In the genomic region with DNA sequence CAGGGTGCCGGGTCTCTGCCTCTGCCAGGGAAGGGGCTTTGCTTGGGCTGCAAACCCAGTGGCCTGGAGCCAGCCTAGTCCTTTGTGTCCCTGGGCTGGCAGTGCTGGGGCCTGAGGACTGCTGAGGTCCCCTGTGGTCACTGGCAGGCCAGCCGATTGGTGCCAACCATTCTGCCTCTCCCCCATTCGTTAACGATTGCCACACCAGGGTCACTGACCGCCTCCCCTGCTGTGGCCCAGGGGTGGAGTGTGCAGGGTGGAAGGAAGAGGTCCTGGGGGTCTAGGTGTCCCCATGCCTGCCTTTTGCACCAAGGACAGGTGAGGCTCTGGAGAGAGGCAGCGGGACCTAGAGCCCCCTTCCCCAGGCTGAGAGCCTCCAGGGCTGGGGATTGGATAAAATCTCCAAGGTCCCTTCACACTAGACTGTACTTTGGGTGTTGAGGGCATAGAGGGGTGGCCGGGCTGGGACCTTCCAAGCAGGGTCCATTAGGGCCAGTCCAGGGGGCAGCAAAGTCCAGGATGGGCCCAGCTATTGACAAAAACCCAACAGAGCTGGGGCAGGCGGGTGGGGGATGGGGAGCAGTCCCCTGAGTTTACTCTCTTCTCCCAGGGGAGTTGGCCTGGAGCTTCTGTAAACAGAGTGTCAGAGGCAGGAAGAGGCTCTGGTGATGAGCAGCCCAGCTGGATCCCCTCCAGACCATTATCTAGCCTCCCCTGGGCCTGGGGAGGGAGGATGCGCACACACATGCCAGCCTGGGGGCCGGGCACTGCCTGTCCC, we compare ENCODE assay signal across 8 cellular contexts. TPM values are rescaled to one million over a fixed set of nuclear protein-coding genes. Genes with fewer than 3 reads are reported as not detected.
A peak's percentile ranks its signal among the peaks of the same experiment; 100 is the strongest.
DNase-seq lines count a peak whose midpoint lies in the region; ATAC-seq and TF ChIP-seq lines count a peak whose summit lies in the region.

No MANE protein-coding gene starts in this region.

- ATAC-seq in HG02840 (IDR thresholded peaks at IDR 0.05; ENCODE audit: low FRiP score, unreplicated experiment) (no peak), HG03442 (IDR thresholded peaks at IDR 0.05; ENCODE audit: unreplicated experiment) (no peak)

- peak overlapping the region; percentile 79 for H3K27ac Mint-ChIP-seq in activated T-cell treated with anti-CD3 and anti-CD28 coated beads, Interleukin-2, amount 50 U/mL, for 24 hours
- peak overlapping the region; percentile 67 for H3K27ac Mint-ChIP-seq in progenitor cell of endocrine pancreas

- peak overlapping the region; percentile 73 for H3K4me3 Mint-ChIP-seq in activated T-cell treated with anti-CD3 and anti-CD28 coated beads, Interleukin-2, amount 50 U/mL, for 24 hours
- H3K4me3 Mint-ChIP-seq in progenitor cell of endocrine pancreas (ENCODE audit: low read depth), result peak overlapping the region; percentile 75

- H3K36me3 Mint-ChIP-seq in activated T-cell treated with anti-CD3 and anti-CD28 coated beads, Interleukin-2, amount 50 U/mL, for 24 hours (ENCODE audit: low read depth), result peaks cover 2% of the 10 kb centered on the region
- H3K36me3 Mint-ChIP-seq in progenitor cell of endocrine pancreas (ENCODE audit: insufficient read depth), result no peaks in the 10 kb centered on the region

- no peaks in the 10 kb centered on the region for H3K27me3 Mint-ChIP-seq in activated T-cell treated with anti-CD3 and anti-CD28 coated beads, Interleukin-2, amount 50 U/mL, for 24 hours
- H3K27me3 Mint-ChIP-seq in progenitor cell of endocrine pancreas, result no peaks in the 10 kb centered on the region

- DNase-seq in activated T-cell treated with anti-CD3 and anti-CD28 coated beads, Interleukin-2, amount 50 U/mL, for 24 hours, result no peak
- no peak for DNase-seq in activated T-cell treated with anti-CD3 and anti-CD28 coated beads, Interleukin-2, amount 50 U/mL, for 1 hour
- peak; percentile 43 for DNase-seq in SHP77 treated with DMSO at 0.1 percent for 48 hours (lab: John Stamatoyannopoulos, UW)
- DNase-seq in fibroblast of pulmonary artery (ENCODE audit: low read depth), result peak; percentile 56
- DNase-seq in progenitor cell of endocrine pancreas (ENCODE audit: low spot score, unreplicated experiment), result no peak
- no peak for DNase-seq in LoVo (ENCODE audit: low spot score)

- peaks cover 16% of the 10 kb centered on the region for H3K4me1 Mint-ChIP-seq in activated T-cell treated with anti-CD3 and anti-CD28 coated beads, Interleukin-2, amount 50 U/mL, for 24 hours (ENCODE audit: low read depth)
- peaks cover 21% of the 10 kb centered on the region for H3K4me1 Mint-ChIP-seq in progenitor cell of endocrine pancreas (ENCODE audit: low read depth)

- peak overlapping the region; percentile 97 for H3K4me3 ChIP-seq in fibroblast of pulmonary artery (replicated peaks; ENCODE audit: low read depth, low read length)

- H3K9me3 Mint-ChIP-seq in activated T-cell treated with anti-CD3 and anti-CD28 coated beads, Interleukin-2, amount 50 U/mL, for 24 hours, result no peaks in the 10 kb centered on the region
- H3K9me3 Mint-ChIP-seq in progenitor cell of endocrine pancreas (ENCODE audit: low read depth), result no peaks in the 10 kb centered on the region

- TF ChIP-seq CTCF in fibroblast of pulmonary artery (IDR thresholded peaks at IDR 0.05; ENCODE audit: low read length, missing control alignments), result no peak
- no peak for TF ChIP-seq CTCF in progenitor cell of endocrine pancreas (IDR thresholded peaks at IDR 0.05; ENCODE audit: unreplicated experiment)

RNA-seq across cellular contexts. Expression of a gene that starts 1.1 kb away (rescaled TPM):
- 3.8 and 4.0 TPM in 2 replicates for total RNA-seq in progenitor cell of endocrine pancreas

RNA-seq across cellular contexts. Expression of a gene that starts 21.6 kb away (rescaled TPM):
- total RNA-seq in progenitor cell of endocrine pancreas, result 33.5 and 36.7 TPM in 2 replicates

RNA-seq across cellular contexts. Expression of a gene that starts 43.6 kb away (rescaled TPM):
- total RNA-seq in progenitor cell of endocrine pancreas, result 25.7 and 35.2 TPM in 2 replicates

RNA-seq across cellular contexts. Expression of a gene that starts 52.9 kb away (rescaled TPM):
- 38.8 and 42.3 TPM in 2 replicates for total RNA-seq in progenitor cell of endocrine pancreas

RNA-seq across cellular contexts. Expression of a gene that starts 56.9 kb away (rescaled TPM):
- total RNA-seq in progenitor cell of endocrine pancreas, result 22.2 and 23.2 TPM in 2 replicates

Comparison
In these comparisons a context has a peak if more than half of its experiments do, and no peak if none do; other contexts are left out.
1. DNase-seq: peak in SHP77 treated with DMSO at 0.1 percent for 48 hours (single experiment) and fibroblast of pulmonary artery (single experiment); none in activated T-cell treated with anti-CD3 and anti-CD28 coated beads, Interleukin-2, amount 50 U/mL, for 24 hours (single experiment), activated T-cell treated with anti-CD3 and anti-CD28 coated beads, Interleukin-2, amount 50 U/mL, for 1 hour (single experiment), progenitor cell of endocrine pancreas (single experiment) and LoVo (single experiment).